17 cellular contexts compared by ENCODE assay signal in genomic region chr22:48901324-48901723, GRCh38.
"Had no signal": no experiment of that assay in that cellular context is flagged by ENCODE, and none has a peak within 500 bp of the region (broad histone marks: within the 10 kb centered on the region; RNA-seq: fewer than 3 reads in every experiment).

No MANE protein-coding gene starts in this region.

- H3K27me3 ChIP-seq: Peyer's patch had no signal

- H3K9ac ChIP-seq: KMS-11 had no signal

- H3K4me3 ChIP-seq: Peyer's patch had no signal

- H3K27ac ChIP-seq: KMS-11, Peyer's patch, RWPE1 had no signal

- H3K4me3 Mint-ChIP-seq: activated CD4-positive, alpha-beta memory T cell treated with anti-CD3 and anti-CD28 coated beads for 36 hours; activated CD4-positive, alpha-beta T cell treated with anti-CD3 and anti-CD28 coated beads, Interleukin-2, amount 10 ng/mL, durations not matched to agents 7 days and 5 days; activated naive CD8-positive, alpha-beta T cell treated with anti-CD3 and anti-CD28 coated beads for 36 hours had no signal

- H3K36me3 ChIP-seq: Peyer's patch had no signal

- ATAC-seq: T-helper 17 cell had no signal

- DNase-seq: activated CD4-positive, alpha-beta memory T cell treated with anti-CD3 and anti-CD28 coated beads for 36 hours; activated CD4-positive, alpha-beta T cell treated with anti-CD3 and anti-CD28 coated beads, Interleukin-2, amount 10 ng/mL, durations not matched to agents 7 days and 5 days; activated CD4-positive, CD25-positive, alpha-beta regulatory T cell; activated CD8-positive, alpha-beta memory T cell treated with anti-CD3 and anti-CD28 coated beads, Interleukin-2, amount 50 U/mL, for 4 hours; activated naive CD4-positive, alpha-beta T cell treated with Interleukin-2 at 50 U/mL for 16 hours; activated naive CD8-positive, alpha-beta T cell treated with anti-CD3 and anti-CD28 coated beads for 36 hours; cerebellar nuclear complex; NCI-H1092; NCI-H1417; NCI-H1930; NCI-H524; SHP77 treated with DMSO at 0.1 percent for 48 hours; T-helper 17 cell; T-helper 9 cell had no signal

- H3K4me1 ChIP-seq: Peyer's patch had no signal

- H3K4me1 Mint-ChIP-seq: activated CD4-positive, alpha-beta T cell treated with anti-CD3 and anti-CD28 coated beads, Interleukin-2, amount 10 ng/mL, durations not matched to agents 7 days and 5 days; activated naive CD8-positive, alpha-beta T cell treated with anti-CD3 and anti-CD28 coated beads for 36 hours; T-helper 17 cell had no signal

- H3K36me3 Mint-ChIP-seq: activated CD4-positive, alpha-beta memory T cell treated with anti-CD3 and anti-CD28 coated beads for 36 hours had no signal

- H3K9me3 Mint-ChIP-seq: activated CD4-positive, alpha-beta memory T cell treated with anti-CD3 and anti-CD28 coated beads for 36 hours; activated CD4-positive, alpha-beta T cell treated with anti-CD3 and anti-CD28 coated beads, Interleukin-2, amount 10 ng/mL, durations not matched to agents 7 days and 5 days; activated naive CD8-positive, alpha-beta T cell treated with anti-CD3 and anti-CD28 coated beads for 36 hours had no signal

- H3K9me3 ChIP-seq: Peyer's patch had no signal

- H3K27me3 Mint-ChIP-seq: activated CD4-positive, alpha-beta T cell treated with anti-CD3 and anti-CD28 coated beads, Interleukin-2, amount 10 ng/mL, durations not matched to agents 7 days and 5 days; T-helper 17 cell had no signal

- H3K27ac Mint-ChIP-seq: activated CD4-positive, alpha-beta memory T cell treated with anti-CD3 and anti-CD28 coated beads for 36 hours; activated CD4-positive, alpha-beta T cell treated with anti-CD3 and anti-CD28 coated beads, Interleukin-2, amount 10 ng/mL, durations not matched to agents 7 days and 5 days; activated naive CD8-positive, alpha-beta T cell treated with anti-CD3 and anti-CD28 coated beads for 36 hours; T-helper 17 cell had no signal

- H3K4me2 ChIP-seq: KMS-11 had no signal
